25 cellular contexts compared by ENCODE assay signal in the genomic region with DNA sequence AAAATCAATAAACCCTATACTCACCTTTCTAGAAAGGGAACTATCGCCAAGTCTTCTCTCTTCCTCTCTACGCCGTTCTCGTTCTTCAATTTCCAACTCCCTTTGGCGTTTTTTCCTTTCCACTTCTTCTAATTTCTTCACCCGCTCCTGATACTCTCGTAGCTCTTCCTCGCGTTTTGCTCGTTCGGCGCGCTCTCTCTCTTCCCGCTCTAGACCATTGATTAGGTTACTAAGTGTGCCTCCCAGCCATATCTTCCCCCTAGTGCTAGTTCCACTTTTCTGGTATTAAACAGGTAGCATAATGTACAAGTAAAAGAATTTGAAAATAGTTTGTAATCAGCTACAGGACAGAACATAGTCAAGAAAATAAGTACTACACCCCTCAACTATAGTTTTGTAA.
"Had no signal": no experiment of that assay in that cellular context is flagged by ENCODE, and none has a peak within 500 bp of the region (broad histone marks: within the 10 kb centered on the region; RNA-seq: fewer than 3 reads in every experiment).

No MANE protein-coding gene starts in this region.

- H3K27ac ChIP-seq: foreskin keratinocyte, heart left ventricle, neutrophil, psoas muscle, spleen, testis, tibial nerve, upper lobe of right lung had no signal

- H3K9me3 Mint-ChIP-seq: dendritic cell treated with granulocyte-macrophage colony-stimulating factor and Interleukin-4, amounts not matched to agents 40 ng/mL and 50 ng/mL, for 4 days; effector memory CD8-positive, alpha-beta T cell; naive B cell; nephron; stimulated activated naive B cell treated with anti-CD40 and anti-IgM and Interleukin-4, amounts not matched to agents 10 μg/mL and 1 μg/mL and 100 μg/mL, for 72 hours; stimulated activated naive CD8-positive, alpha-beta T cell treated with anti-CD3 and anti-CD28 coated beads, Interleukin-15, amount 100 ng/mL, for 72 hours had no signal

- H3K27me3 ChIP-seq: foreskin keratinocyte, heart left ventricle, neutrophil, spleen, testis, tibial nerve, upper lobe of right lung had no signal

- H3K4me3 ChIP-seq: heart left ventricle, psoas muscle, spleen, testis, tibial nerve, upper lobe of right lung had no signal

- FAIRE-seq: endothelial cell of umbilical vein, islet of Langerhans had no signal

- DNase-seq: effector memory CD8-positive, alpha-beta T cell; erythroblast; foreskin keratinocyte; heart left ventricle; hypothalamus; kidney glomerular epithelial cell; mesendoderm; naive B cell; psoas muscle; retina; spleen; stimulated activated CD4-positive, alpha-beta T cell treated with anti-CD3 and anti-CD28 coated beads, Interleukin-15, amount 100 ng/mL, for 24 hours; stimulated activated CD4-positive, alpha-beta T cell treated with anti-CD3 and anti-CD28 coated beads, Interleukin-1b, Interleukin-23, amount 100 ng/mL, for 48 hours; stimulated activated CD4-positive, alpha-beta T cell treated with anti-CD3 and anti-CD28 coated beads, Interleukin-4, amount 100 ng/mL, for 24 hours; stimulated activated naive B cell treated with anti-CD40 and anti-IgM and Interleukin-4, amounts not matched to agents 10 μg/mL and 1 μg/mL and 100 μg/mL, for 72 hours; stimulated activated naive CD8-positive, alpha-beta T cell treated with anti-CD3 and anti-CD28 coated beads, Interleukin-15, amount 100 ng/mL, for 72 hours; testis; upper lobe of right lung had no signal

- H3K4me3 Mint-ChIP-seq: dendritic cell treated with granulocyte-macrophage colony-stimulating factor and Interleukin-4, amounts not matched to agents 40 ng/mL and 50 ng/mL, for 4 days; effector memory CD8-positive, alpha-beta T cell; nephron; stimulated activated naive B cell treated with anti-CD40 and anti-IgM and Interleukin-4, amounts not matched to agents 10 μg/mL and 1 μg/mL and 100 μg/mL, for 72 hours; stimulated activated naive CD8-positive, alpha-beta T cell treated with anti-CD3 and anti-CD28 coated beads, Interleukin-15, amount 100 ng/mL, for 72 hours had no signal

- H3K27me3 Mint-ChIP-seq: dendritic cell treated with granulocyte-macrophage colony-stimulating factor and Interleukin-4, amounts not matched to agents 40 ng/mL and 50 ng/mL, for 4 days; effector memory CD8-positive, alpha-beta T cell; naive B cell; stimulated activated naive B cell treated with anti-CD40 and anti-IgM and Interleukin-4, amounts not matched to agents 10 μg/mL and 1 μg/mL and 100 μg/mL, for 72 hours; stimulated activated naive CD8-positive, alpha-beta T cell treated with anti-CD3 and anti-CD28 coated beads, Interleukin-15, amount 100 ng/mL, for 72 hours had no signal

- H3K27ac Mint-ChIP-seq: dendritic cell treated with granulocyte-macrophage colony-stimulating factor and Interleukin-4, amounts not matched to agents 40 ng/mL and 50 ng/mL, for 4 days; nephron; stimulated activated naive B cell treated with anti-CD40 and anti-IgM and Interleukin-4, amounts not matched to agents 10 μg/mL and 1 μg/mL and 100 μg/mL, for 72 hours; stimulated activated naive CD8-positive, alpha-beta T cell treated with anti-CD3 and anti-CD28 coated beads, Interleukin-15, amount 100 ng/mL, for 72 hours had no signal

- H3K4me1 Mint-ChIP-seq: nephron had no signal

- H3K4me1 ChIP-seq: foreskin keratinocyte, heart left ventricle, psoas muscle, testis, upper lobe of right lung had no signal

- H3K9me3 ChIP-seq: heart left ventricle, neutrophil, psoas muscle, spleen, testis, tibial nerve, upper lobe of right lung had no signal

- ATAC-seq: effector memory CD8-positive, alpha-beta T cell; foreskin keratinocyte; heart left ventricle; psoas muscle; sciatic nerve; stimulated activated naive CD8-positive, alpha-beta T cell treated with anti-CD3 and anti-CD28 coated beads, Interleukin-15, amount 100 ng/mL, for 72 hours; upper lobe of right lung had no signal
